In the genomic region with DNA sequence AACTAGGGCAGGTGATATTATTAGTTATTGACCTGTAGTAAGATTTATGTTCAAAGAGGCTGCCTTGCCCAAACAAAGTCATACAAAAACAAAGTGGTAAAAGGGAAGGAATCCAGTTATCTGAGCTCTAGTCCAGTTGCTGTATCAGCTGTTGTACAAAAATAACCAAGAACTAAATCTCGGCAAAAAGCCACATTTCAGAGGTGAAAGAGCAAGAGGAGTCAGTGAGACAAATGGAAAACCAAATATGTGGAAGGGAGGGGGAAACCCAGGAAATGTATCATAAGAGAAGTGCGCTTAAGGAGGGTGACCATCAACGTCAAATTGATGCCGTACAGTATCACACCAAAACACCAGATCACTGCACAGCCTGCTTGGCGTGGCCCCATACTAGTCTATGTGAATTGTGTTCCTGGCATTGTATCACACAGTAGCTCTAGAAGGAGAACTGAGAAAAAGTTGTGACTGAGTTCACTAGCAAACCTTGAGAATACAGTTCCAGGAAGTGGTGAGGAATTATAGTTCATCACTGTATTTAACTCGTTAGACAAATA, we compare ENCODE assay signal across 8 cellular contexts.
A peak's percentile ranks its signal among the peaks of the same experiment; 100 is the strongest.
DNase-seq lines count a peak whose midpoint lies in the region; ATAC-seq and TF ChIP-seq lines count a peak whose summit lies in the region.

No MANE protein-coding gene starts in this region.

- DNase-seq in GM13976 (ENCODE audit: low spot score) (peak; percentile 55), MV-4-11 (lab: John Stamatoyannopoulos, UW) (peak; percentile 54), hepatic stellate cell (ENCODE audit: low spot score) (peak; percentile 48), LoVo (ENCODE audit: low spot score) (no peak), UCSD-AML1 (lab: John Stamatoyannopoulos, UW; ENCODE audit: unreplicated experiment) (no peak), iPS-NIHi7 (ENCODE audit: extremely low spot score) (no peak)
- no peak for DNase-seq in activated effector memory CD4-positive, alpha-beta T cell treated with anti-CD3 and anti-CD28 coated beads, Interleukin-2, amount 50 U/mL, for 16 hours

- in situ Hi-C loops in GM13976 (cut with MboI; ENCODE audit: low sequenced_read_pairs, unreplicated experiment) = loop anchor here (5.0 kb wide), 1 partner anchor 175 kb away; no protein-coding TSS in a partner anchor

- ATAC-seq in GM21526 (IDR thresholded peaks at IDR 0.05; ENCODE audit: low FRiP score, unreplicated experiment) = peak; percentile 77

- TF ChIP-seq CTCF in GM13976 (IDR thresholded peaks at IDR 0.05; ENCODE audit: borderline replicate concordance, control extremely low read depth, extremely low read depth, insufficient read depth, missing control alignments) = no peak

Comparison
In these comparisons a context has a peak if more than half of its experiments do, and no peak if none do; other contexts are left out.
1. DNase-seq: peak in GM13976 (single experiment), MV-4-11 (single experiment) and hepatic stellate cell (single experiment); none in LoVo (single experiment), UCSD-AML1 (single experiment), activated effector memory CD4-positive, alpha-beta T cell treated with anti-CD3 and anti-CD28 coated beads, Interleukin-2, amount 50 U/mL, for 16 hours (single experiment) and iPS-NIHi7 (single experiment).